26 cellular contexts compared by ENCODE assay signal in genomic region chr5:116046823-116047222, GRCh38. TPM values are rescaled to one million over a fixed set of nuclear protein-coding genes. Genes with fewer than 3 reads are reported as not detected.
"Had no signal": no experiment of that assay in that cellular context is flagged by ENCODE, and none has a peak within 500 bp of the region (broad histone marks: within the 10 kb centered on the region; RNA-seq: fewer than 3 reads in every experiment).

No MANE protein-coding gene starts in this region.

- H3K4me1 Mint-ChIP-seq: natural killer cell; stimulated activated naive CD8-positive, alpha-beta T cell treated with anti-CD3 and anti-CD28 coated beads, Interleukin-15, amount 100 ng/mL, for 72 hours had no signal

- H3K36me3 ChIP-seq: colonic mucosa, esophagus muscularis mucosa, lower lobe of right lung, ovary, thyroid gland had no signal

- H3K27ac ChIP-seq: colonic mucosa, esophagus muscularis mucosa, lower lobe of right lung, ovary, psoas muscle, thyroid gland had no signal

- H3K9me3 ChIP-seq: colonic mucosa, esophagus muscularis mucosa, lower lobe of right lung, ovary, psoas muscle, thyroid gland had no signal

- H3K9me3 Mint-ChIP-seq: dendritic cell treated with granulocyte-macrophage colony-stimulating factor and Interleukin-4, amounts not matched to agents 40 ng/mL and 50 ng/mL, for 4 days; natural killer cell; stimulated activated naive CD8-positive, alpha-beta T cell treated with anti-CD3 and anti-CD28 coated beads, Interleukin-15, amount 100 ng/mL, for 72 hours had no signal

- H3K27me3 ChIP-seq: colonic mucosa, esophagus muscularis mucosa, ovary, thyroid gland had no signal

- H3K27me3 Mint-ChIP-seq: dendritic cell treated with granulocyte-macrophage colony-stimulating factor and Interleukin-4, amounts not matched to agents 40 ng/mL and 50 ng/mL, for 4 days had no signal

- H3K36me3 Mint-ChIP-seq: natural killer cell had no signal

- H3K4me1 ChIP-seq: colonic mucosa, esophagus muscularis mucosa, lower lobe of right lung, psoas muscle, thyroid gland had no signal

- H3K4me3 Mint-ChIP-seq: dendritic cell treated with granulocyte-macrophage colony-stimulating factor and Interleukin-4, amounts not matched to agents 40 ng/mL and 50 ng/mL, for 4 days; natural killer cell; stimulated activated naive CD8-positive, alpha-beta T cell treated with anti-CD3 and anti-CD28 coated beads, Interleukin-15, amount 100 ng/mL, for 72 hours had no signal

- H3K4me3 ChIP-seq: colonic mucosa, esophagus muscularis mucosa, lower lobe of right lung, ovary, psoas muscle, thyroid gland had no signal

- H3K27ac Mint-ChIP-seq: dendritic cell treated with granulocyte-macrophage colony-stimulating factor and Interleukin-4, amounts not matched to agents 40 ng/mL and 50 ng/mL, for 4 days; natural killer cell; stimulated activated naive CD8-positive, alpha-beta T cell treated with anti-CD3 and anti-CD28 coated beads, Interleukin-15, amount 100 ng/mL, for 72 hours had no signal

- DNase-seq: colonic mucosa; effector memory CD4-positive, alpha-beta T cell; left ventricle myocardium superior; lower lobe of right lung; natural killer cell; occipital lobe; ovary; posterior cingulate gyrus; psoas muscle; right cardiac atrium; small intestine; stimulated activated CD4-positive, alpha-beta T cell treated with anti-CD3 and anti-CD28 coated beads, Interleukin-15, amount 100 ng/mL, for 24 hours; stimulated activated CD4-positive, alpha-beta T cell treated with anti-CD3 and anti-CD28 coated beads, Interleukin-2, amount 100 ng/mL, for 48 hours; stimulated activated naive CD4-positive, alpha-beta T cell; stimulated activated naive CD8-positive, alpha-beta T cell treated with anti-CD3 and anti-CD28 coated beads, Interleukin-15, amount 100 ng/mL, for 72 hours; thyroid gland had no signal

RNA-seq across cellular contexts. Expression of gene ARL14EPL, which starts 14.6 kb away (rescaled TPM):
- total RNA-seq: chondrocyte, colonic mucosa, esophagus muscularis mucosa, fibroblast of villous mesenchyme, frontal cortex, left ventricle myocardium superior, lower lobe of right lung, mesenteric fat pad, natural killer cell, occipital lobe, ovary, psoas muscle, right cardiac atrium, subcutaneous adipose tissue, temporal lobe, thyroid gland, ureter had no signal
- polyA plus RNA-seq: keratinocyte, right cardiac atrium, small intestine had no signal
